ENCODE assay signal across 11 cellular contexts in the genomic region with DNA sequence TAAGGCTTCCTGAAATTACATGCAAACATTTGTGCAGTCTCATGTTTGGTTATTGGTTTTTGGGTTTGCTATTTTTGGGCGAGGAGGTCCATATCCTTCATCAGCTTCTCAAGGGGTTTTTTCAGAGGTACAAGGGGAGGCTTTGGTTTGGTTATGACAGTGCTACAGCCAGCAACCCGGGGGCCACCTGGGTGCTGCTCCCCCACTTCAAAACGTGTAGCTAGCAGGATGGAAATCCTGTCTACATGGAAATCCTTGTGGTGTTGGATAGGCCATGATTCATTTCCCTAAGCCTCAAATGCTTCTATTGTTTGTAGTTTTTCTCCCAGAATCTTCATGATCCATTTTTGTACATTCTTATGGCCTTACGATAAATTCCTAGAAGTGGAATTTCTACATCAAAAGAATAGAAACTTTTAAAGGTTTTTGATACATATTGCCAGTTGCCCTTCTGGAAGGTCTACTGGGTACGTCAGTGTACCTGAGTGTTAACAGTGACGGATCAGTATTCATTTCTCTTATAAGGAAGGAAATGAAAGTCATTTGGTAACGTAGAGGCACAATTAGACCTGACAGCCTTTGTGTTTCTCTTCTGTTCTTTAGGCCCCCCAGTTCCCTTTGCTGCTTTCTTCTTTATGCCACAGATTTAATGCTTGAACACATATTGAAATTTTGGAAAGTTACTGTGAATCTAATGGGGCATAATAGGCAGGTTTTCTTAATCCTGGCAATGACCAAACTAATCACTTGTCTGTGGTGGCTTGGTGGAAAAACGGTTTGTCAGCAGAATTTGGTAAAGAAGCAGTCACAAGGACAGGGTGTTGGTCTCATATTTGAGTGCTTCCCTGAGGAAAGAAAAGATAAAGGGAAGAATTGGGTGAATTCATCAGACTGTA.
DNase-seq lines count a peak whose midpoint lies in the region; ATAC-seq, FAIRE-seq and TF ChIP-seq lines count a peak whose summit lies in the region.
"Had no signal": no experiment of that assay in that cellular context is flagged by ENCODE, and none has a peak within 500 bp of the region (broad histone marks: within the 10 kb centered on the region; RNA-seq: fewer than 3 reads in every experiment).

No MANE protein-coding gene starts in this region.

- H3K9me3 Mint-ChIP-seq in CD4-positive, alpha-beta T cell = no peaks in the 10 kb centered on the region
- no peaks in the 10 kb centered on the region for H3K9me3 Mint-ChIP-seq in mesothelial cell of epicardium

- no peak overlapping the region for H3K27ac ChIP-seq in CD4-positive, alpha-beta T cell (ENCODE audit: low read depth, low read length)
- peak overlapping the region; percentile 84 for H3K27ac ChIP-seq in OCI-LY3 (ENCODE audit: low read length)
- H3K27ac ChIP-seq: pancreas had no signal

- H3K9me3 ChIP-seq in CD4-positive, alpha-beta T cell (ENCODE audit: control insufficient read depth, low read length) = no peaks in the 10 kb centered on the region
- H3K9me3 ChIP-seq in OCI-LY3 (ENCODE audit: insufficient read depth, low read length) = no peaks in the 10 kb centered on the region
- H3K9me3 ChIP-seq: HAP-1, pancreas had no signal

- H3K4me1 ChIP-seq in OCI-LY3 (ENCODE audit: low read length) = peaks cover 80% of the 10 kb centered on the region
- H3K4me1 ChIP-seq: HAP-1 had no signal

- no peaks in the 10 kb centered on the region for H3K27me3 Mint-ChIP-seq in CD4-positive, alpha-beta T cell
- H3K27me3 Mint-ChIP-seq in mesothelial cell of epicardium (ENCODE audit: low read depth) = no peaks in the 10 kb centered on the region

- peak overlapping the region; percentile 58 for H3K4me3 ChIP-seq in OCI-LY3 (ENCODE audit: low read length)
- H3K4me3 ChIP-seq: HAP-1, pancreas had no signal

- H2AFZ ChIP-seq in OCI-LY3 (ENCODE audit: low read depth, low read length) = no peak overlapping the region; the same call in 1 of the 2 replicates

- H3K27me3 ChIP-seq in CD4-positive, alpha-beta T cell (ENCODE audit: control insufficient read depth, insufficient read depth, low read length) = no peaks in the 10 kb centered on the region
- H3K27me3 ChIP-seq in OCI-LY3 (ENCODE audit: low read depth, low read length) = no peaks in the 10 kb centered on the region
- H3K27me3 ChIP-seq: pancreas had no signal

- TF ChIP-seq CTCF in CD4-positive, alpha-beta T cell (IDR thresholded peaks at IDR 0.05) = no peak
- TF ChIP-seq CTCF in OCI-LY3 (IDR thresholded peaks at IDR 0.05; ENCODE audit: low read depth, low read length) (no peak), mesothelial cell of epicardium (IDR thresholded peaks at IDR 0.05; ENCODE audit: unreplicated experiment) (no peak)

- POLR2A ChIA-PET in CD4-positive, alpha-beta T cell (lab: Charles Lee) = interaction anchor here (0.5 kb wide), 1 partner anchor 352 kb away, joined by 4 read pairs; no protein-coding TSS in a partner anchor

- peak overlapping the region; percentile 17 for H3K27ac Mint-ChIP-seq in CD4-positive, alpha-beta T cell
- H3K27ac Mint-ChIP-seq in mesothelial cell of epicardium = peak overlapping the region; percentile 32

- CTCF ChIA-PET in CD4-positive, alpha-beta T cell (lab: Charles Lee) = no interaction called here

- H4K20me1 ChIP-seq in OCI-LY3 (ENCODE audit: insufficient read depth, low read length) = no peaks in the 10 kb centered on the region

- FAIRE-seq in GM19239 (lab: Jason Lieb, UNC) = peak; percentile 21
- FAIRE-seq: pancreas had no signal

- H3K4me1 Mint-ChIP-seq in CD4-positive, alpha-beta T cell (ENCODE audit: low read depth) = peaks cover 45% of the 10 kb centered on the region
- H3K4me1 Mint-ChIP-seq in mesothelial cell of epicardium = peaks cover 34% of the 10 kb centered on the region

- peak overlapping the region; percentile 71 for H3K4me2 ChIP-seq in OCI-LY3 (ENCODE audit: low read length)

- ATAC-seq in CD4-positive, alpha-beta T cell (ENCODE audit: poor library complexity) = no peak
- ATAC-seq: pancreas had no signal

- H3K36me3 Mint-ChIP-seq in CD4-positive, alpha-beta T cell (ENCODE audit: low read depth) = no peaks in the 10 kb centered on the region
- no peaks in the 10 kb centered on the region for H3K36me3 Mint-ChIP-seq in mesothelial cell of epicardium

- peaks cover 48% of the 10 kb centered on the region for H3K79me2 ChIP-seq in OCI-LY3 (ENCODE audit: low read length)

- H3K36me3 ChIP-seq in OCI-LY3 (replicated peaks; ENCODE audit: low read depth, low read length) = peaks cover 2% of the 10 kb centered on the region
- H3K36me3 ChIP-seq: HAP-1, pancreas had no signal

- intact Hi-C loops in CD4-positive, alpha-beta T cell (cut with DNase I, micrococcal nuclease) = no loop called here

- no peak for DNase-seq in CD4-positive, alpha-beta T cell
- DNase-seq in GM19239 (ENCODE audit: insufficient read length, low spot score) (peak; percentile 20), mesothelial cell of epicardium (ENCODE audit: low spot score in 2 of 2, unreplicated experiment in 2 of 2) (no peak), amniotic stem cell (lab: John Stamatoyannopoulos, UW) (no peak), NK-92 (lab: John Stamatoyannopoulos, UW; ENCODE audit: unreplicated experiment) (no peak), SHP77 treated with DMSO at 0.1 percent for 48 hours (lab: John Stamatoyannopoulos, UW) (no peak), NCI-H1436 treated with DMSO at 0.1 percent for 48 hours (lab: John Stamatoyannopoulos, UW) (no peak)
- DNase-seq: DMS79 treated with DMSO at 0.1 percent for 48 hours, pancreas had no signal

- H3K9ac ChIP-seq in OCI-LY3 (ENCODE audit: low read length) = peak overlapping the region; percentile 39

- H3K4me3 Mint-ChIP-seq in CD4-positive, alpha-beta T cell = no peak overlapping the region
- H3K4me3 Mint-ChIP-seq in mesothelial cell of epicardium = no peak overlapping the region
